Comparison of ENCODE assay signal across 1 cellular context in genomic region chr4:183356173-183356825, GRCh38.
TF ChIP-seq lines count a peak whose summit lies in the region.

No MANE protein-coding gene starts in this region.

TF ChIP-seq in WTC11, 78 proteins besides CTCF, POLR2A, EP300 and RAD21:
- no peak for TF ChIP-seq GRHL2 (CRISPR knock-in tag; IDR thresholded peaks at IDR 0.05; ENCODE audit: insufficient replicate concordance, severe bottlenecking)
- no peak for TF ChIP-seq CREM (CRISPR knock-in tag; IDR thresholded peaks at IDR 0.05)
- TF ChIP-seq ZNF512 (CRISPR knock-in tag; IDR thresholded peaks at IDR 0.05; ENCODE audit: borderline replicate concordance) = peak; percentile 53; the same call in 1 of the 2 replicates
- no peak for TF ChIP-seq TP53 (CRISPR knock-in tag; IDR thresholded peaks at IDR 0.05)
